ENCODE assay signal across 22 cellular contexts in the genomic region with DNA sequence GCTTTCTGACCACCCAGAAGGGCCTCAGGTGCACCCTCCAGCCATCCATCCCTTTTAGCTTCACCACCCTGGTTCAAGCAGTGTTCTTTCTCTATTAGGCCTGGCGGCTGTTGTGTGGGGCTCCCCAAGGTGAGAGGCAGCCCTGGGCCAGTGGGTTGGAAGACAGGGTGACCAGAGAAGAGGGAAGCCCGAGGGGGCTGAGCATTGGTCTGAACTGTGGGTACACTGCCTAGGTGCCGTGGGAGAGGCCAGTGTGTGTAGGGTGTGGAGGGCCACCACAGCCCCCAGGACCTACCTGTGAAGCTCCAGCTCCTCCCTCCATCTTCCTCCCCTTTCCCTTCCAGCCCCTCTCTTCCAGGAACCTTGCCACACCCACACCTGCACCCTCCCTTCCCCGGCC.
"Had no signal": no experiment of that assay in that cellular context is flagged by ENCODE, and none has a peak within 500 bp of the region (broad histone marks: within the 10 kb centered on the region; RNA-seq: fewer than 3 reads in every experiment).

No MANE protein-coding gene starts in this region.

- ATAC-seq: gastrocnemius medialis, left lobe of liver, natural killer cell, right lobe of liver had no signal

- H3K9me3 ChIP-seq: gastrocnemius medialis, ovary, psoas muscle, right lobe of liver, stomach, thyroid gland, vagina had no signal

- DNase-seq: cortex of kidney; dorsolateral prefrontal cortex; effector CD4-positive, alpha-beta T cell; foreskin fibroblast; gastrocnemius medialis; natural killer cell; ovary; posterior cingulate gyrus; psoas muscle; right lobe of liver; stimulated activated CD4-positive, alpha-beta T cell treated with anti-CD3 and anti-CD28 coated beads, Interleukin-12 subunit alpha, Interleukin-12 subunit beta, amount 100 ng/mL, for 4 hours; stimulated activated CD4-positive, alpha-beta T cell treated with anti-CD3 and anti-CD28 coated beads, Interleukin-1b, Interleukin-23, amount 100 ng/mL, for 48 hours; stimulated activated CD4-positive, alpha-beta T cell treated with anti-CD3 and anti-CD28 coated beads, Interleukin-4, amount 100 ng/mL, for 1 hour; stimulated activated CD8-positive, alpha-beta memory T cell treated with anti-CD3 and anti-CD28 coated beads, Interleukin-4, amount 100 ng/mL, for 48 hours; stimulated activated naive CD4-positive, alpha-beta T cell treated with Interleukin-2 at 50 U/mL for 16 hours; stomach; thyroid gland; trophoblast cell had no signal

- H3K4me3 Mint-ChIP-seq: memory B cell, natural killer cell had no signal

- H3K27ac ChIP-seq: dorsolateral prefrontal cortex, gastrocnemius medialis, ovary, psoas muscle, right lobe of liver, stomach, thyroid gland, vagina had no signal

- H3K4me3 ChIP-seq: dorsolateral prefrontal cortex, gastrocnemius medialis, lung, ovary, psoas muscle, right lobe of liver, stomach, thyroid gland, vagina had no signal

- H3K36me3 Mint-ChIP-seq: memory B cell, natural killer cell had no signal

- H3K27ac Mint-ChIP-seq: memory B cell, natural killer cell had no signal

- H3K4me1 ChIP-seq: gastrocnemius medialis, psoas muscle, right lobe of liver, thyroid gland, vagina had no signal

- H3K9me3 Mint-ChIP-seq: memory B cell, natural killer cell had no signal

- H3K36me3 ChIP-seq: gastrocnemius medialis, ovary, right lobe of liver, stomach, thyroid gland, vagina had no signal

- H3K27me3 ChIP-seq: gastrocnemius medialis, ovary, right lobe of liver, thyroid gland, vagina had no signal
